In genomic region chr3:101454629-101455028, GRCh38 we compare ENCODE assay signal across 8 cellular contexts.
"Had no signal": no experiment of that assay in that cellular context is flagged by ENCODE, and none has a peak within 500 bp of the region (broad histone marks: within the 10 kb centered on the region; RNA-seq: fewer than 3 reads in every experiment).

No MANE protein-coding gene starts in this region.

- H3K4me3 ChIP-seq: GM23248, HAP-1 had no signal

- H3K4me3 Mint-ChIP-seq: HFFc6 had no signal

- H3K9me3 Mint-ChIP-seq: HFFc6 had no signal

- H2AFZ ChIP-seq: GM23248 had no signal

- H3K9ac ChIP-seq: GM23248, KMS-11 had no signal

- H3K9me3 ChIP-seq: HAP-1 had no signal

- H3K27ac ChIP-seq: GM23248, KMS-11 had no signal

- DNase-seq: GOT3, H7, KBM-7 had no signal

- ATAC-seq: HCT116 had no signal

- H3K36me3 ChIP-seq: HAP-1 had no signal

- H3K4me1 ChIP-seq: HAP-1 had no signal

- H3K4me2 ChIP-seq: KMS-11 had no signal
